In the genomic region with DNA sequence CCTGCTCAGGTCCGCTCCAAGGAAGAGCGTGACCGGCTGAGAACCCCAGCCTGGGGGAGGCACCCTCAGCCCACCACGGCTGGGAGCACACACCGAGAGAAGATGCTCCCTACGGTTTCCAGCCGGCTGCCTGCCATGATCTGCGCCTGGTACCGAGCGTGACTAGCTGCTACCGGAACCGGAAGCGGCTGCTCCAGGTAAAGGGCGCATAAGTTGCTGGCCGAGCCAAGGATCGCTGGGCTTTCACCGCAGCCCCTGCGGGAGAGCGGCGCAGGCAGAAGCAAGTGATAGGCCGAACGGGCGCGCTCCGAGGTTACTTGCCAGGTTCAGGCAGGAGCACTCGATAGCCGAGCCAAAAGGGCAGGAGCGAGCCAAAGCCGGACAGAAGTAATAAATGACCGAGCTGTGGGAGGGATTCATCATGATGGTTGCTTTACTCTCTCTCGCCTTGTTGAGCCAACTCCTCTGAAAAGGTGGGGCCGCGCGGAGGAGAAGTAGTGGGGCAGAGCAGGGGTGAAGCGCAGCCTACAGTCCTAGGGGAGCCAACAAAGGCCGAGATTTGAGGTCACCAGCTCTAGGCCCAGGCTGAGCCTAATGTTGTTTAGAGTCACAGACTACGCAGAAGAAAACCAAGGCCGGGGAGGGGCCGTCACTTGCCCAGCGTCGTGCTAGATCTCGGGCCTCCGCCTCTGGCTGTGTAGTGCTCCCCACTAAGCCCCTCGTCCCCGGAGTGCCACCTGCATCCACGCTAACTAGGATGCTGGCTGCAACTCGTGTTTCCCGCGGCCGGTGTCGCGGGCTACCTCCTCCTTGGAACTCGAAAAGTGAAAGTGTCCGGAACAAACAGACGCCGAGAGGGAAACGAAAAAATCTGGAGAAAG, we compare ENCODE assay signal across 8 cellular contexts. TPM values are rescaled to one million over a fixed set of nuclear protein-coding genes. Genes with fewer than 3 reads are reported as not detected.
A peak's percentile ranks its signal among the peaks of the same experiment; 100 is the strongest.
DNase-seq lines count a peak whose midpoint lies in the region; ATAC-seq, FAIRE-seq and TF ChIP-seq lines count a peak whose summit lies in the region.

TSS of gene MRPS23 (minus strand) at position 171 of the 881 bp plus-strand sequence. CDS start at position 137, 34 bp downstream.

- peak within 1 kb of the TSS; percentile 92 for H2AFZ ChIP-seq in OCI-LY7 (ENCODE audit: low read length)

- no peaks in the 10 kb centered on the region for H3K9me2 ChIP-seq in OCI-LY7 (ENCODE audit: insufficient read depth, low read length)

- peak; percentile 84 for ATAC-seq in GM21526 (IDR thresholded peaks at IDR 0.05; ENCODE audit: low FRiP score, unreplicated experiment)

- H3K4me3 ChIP-seq in OCI-LY7 (ENCODE audit: low read depth, low read length, poor library complexity, severe bottlenecking) (peak within 1 kb of the TSS; percentile 96), mononuclear cell (ENCODE audit: low read length) (peak within 1 kb of the TSS; percentile 78)

- peak; percentile 64 for DNase-seq in D721Med (ENCODE audit: insufficient read length, low spot score)
- DNase-seq in HuH-7.5 (ENCODE audit: low spot score) = peak; percentile 84
- DNase-seq in OCI-LY7 (ENCODE audit: low spot score) = peak; percentile 98
- DNase-seq in activated T-cell treated with anti-CD3 and anti-CD28 coated beads for 1 hour (ENCODE audit: low read depth) = peak; percentile 90
- peak; percentile 81 for DNase-seq in epidermal melanocyte (ENCODE audit: insufficient read length, low spot score)
- DNase-seq in stimulated activated CD8-positive, alpha-beta memory T cell treated with anti-CD3 and anti-CD28 coated beads, Interleukin-4, amount 100 ng/mL, for 1 hour (ENCODE audit: low read depth in 2 of 2, low spot score in 1 of 2) = peak; percentile 82 to 92

- CTCF ChIA-PET in OCI-LY7 (lab: Charles Lee; ENCODE audit: unreplicated experiment) = interaction anchor here (0.5 kb wide), 1 partner anchor 22 kb away, joined by 4 read pairs; no protein-coding TSS in a partner anchor

- H3K4me1 ChIP-seq in OCI-LY7 (ENCODE audit: insufficient read depth, low read length, poor library complexity, severe bottlenecking) = peaks cover 23% of the 10 kb centered on the region
- H3K4me1 ChIP-seq in mononuclear cell (ENCODE audit: insufficient read depth, low read length) = peaks cover 38% of the 10 kb centered on the region

- H3K9me3 ChIP-seq in OCI-LY7 (ENCODE audit: low read length) = peaks cover 10% of the 10 kb centered on the region; the same call in 1 of the 2 replicates
- no peaks in the 10 kb centered on the region for H3K9me3 ChIP-seq in mononuclear cell (ENCODE audit: low read depth, low read length)

- H3K4me2 ChIP-seq in OCI-LY7 (ENCODE audit: low read length) = peak within 1 kb of the TSS; percentile 100

- TSS peak; percentile 82 for BruUV-seq in OCI-LY7 (replicated peaks; lab: Mats Ljungman, UMichigan)

- intact Hi-C loops in OCI-LY7 (cut with micrococcal nuclease; ENCODE audit: unreplicated experiment) = loop anchor here (2.0 kb wide), 1 partner anchor 139 kb away; the partner anchor contains the start of gene VEZF1

- POLR2A ChIA-PET in OCI-LY7 (lab: Charles Lee) = interaction anchor here (0.6 to 1.6 kb wide), 6 partner anchors 11 to 246 kb away, joined by 3 to 5 read pairs (median 3); partner anchors contain the start of gene SRSF1

- 0 out of 2 replicates have a peak, but pooled peaks cover 4% of the 10 kb centered on the region for H4K20me1 ChIP-seq in OCI-LY7 (ENCODE audit: insufficient read depth, low read length)

- H3K27me3 ChIP-seq in mononuclear cell (ENCODE audit: insufficient read depth, low read length) = no peaks in the 10 kb centered on the region

- FAIRE-seq in D721Med (lab: Jason Lieb, UNC) = no peak

- TF ChIP-seq CTCF in D721Med (IDR thresholded peaks at IDR 0.05; ENCODE audit: insufficient read depth, missing control alignments) (no peak), OCI-LY7 (conservative IDR thresholded peaks at IDR 0.05; ENCODE audit: low read length) (no peak)

- H3K36me3 ChIP-seq in OCI-LY7 (ENCODE audit: insufficient read depth, low read length) = peaks cover 28% of the 10 kb centered on the region

- peak within 1 kb of the TSS; percentile 45 for H3K27ac ChIP-seq in OCI-LY7 (ENCODE audit: low read depth, low read length, poor library complexity, severe bottlenecking)

- H3K79me2 ChIP-seq in OCI-LY7 (ENCODE audit: insufficient read depth, low read depth, low read length) = peaks cover 13% of the 10 kb centered on the region

RNA-seq across cellular contexts. Expression of gene MRPS23, which starts in this region (rescaled TPM):
- 46.3 and 50.3 TPM in 2 replicates for total RNA-seq in OCI-LY7 (2014; rRNA removed; shearing (Covaris generic))
- total RNA-seq in OCI-LY7 (2022) = 57.3 and 73.5 TPM in 2 replicates
- 12.3 TPM for total RNA-seq in mononuclear cell

Comparison
In these comparisons a context has a peak if more than half of its experiments do, and no peak if none do; other contexts are left out.
1. Peak in every context shown above with its lines: DNase-seq, ATAC-seq, H3K4me3 ChIP-seq and H3K27ac ChIP-seq.